Comparison of ENCODE assay signal across 22 cellular contexts in the genomic region with DNA sequence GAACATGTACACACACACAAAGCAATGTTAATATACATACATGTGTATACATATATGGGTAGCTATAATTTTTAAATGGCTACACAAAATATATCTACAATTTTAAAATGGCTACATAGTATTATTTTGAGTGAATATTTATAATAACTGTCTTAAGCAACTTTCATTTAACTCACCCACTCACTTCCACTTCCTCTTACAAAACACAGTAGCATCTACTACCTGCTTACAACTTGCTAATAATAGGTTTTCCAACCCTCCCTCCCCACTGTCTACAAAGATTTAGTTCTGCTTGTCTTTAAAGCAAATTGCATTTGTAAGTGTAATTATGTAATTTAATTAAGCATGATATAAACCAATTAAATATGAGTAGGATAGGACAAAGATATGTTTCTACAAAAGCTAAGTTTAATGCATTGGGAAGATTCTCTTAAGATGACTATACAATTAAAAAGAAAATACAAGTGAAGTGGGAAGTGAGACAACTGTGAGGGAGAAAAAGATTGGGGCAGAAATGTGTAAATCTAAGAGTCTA.
DNase-seq lines count a peak whose midpoint lies in the region; ATAC-seq and TF ChIP-seq lines count a peak whose summit lies in the region.
"Had no signal": no experiment of that assay in that cellular context is flagged by ENCODE, and none has a peak within 500 bp of the region (broad histone marks: within the 10 kb centered on the region; RNA-seq: fewer than 3 reads in every experiment).

No MANE protein-coding gene starts in this region.

- no peak overlapping the region for H3K27ac ChIP-seq in osteoblast (ENCODE audit: low read depth, low read length)
- H3K27ac ChIP-seq: epithelial cell of prostate, thyroid gland had no signal

- H3K79me2 ChIP-seq in osteoblast (ENCODE audit: insufficient read depth, low read length): no peaks in the 10 kb centered on the region

- H3K27me3 ChIP-seq in osteoblast (ENCODE audit: insufficient read depth, low read length): no peaks in the 10 kb centered on the region
- H3K27me3 ChIP-seq: BE2C, brain microvascular endothelial cell, thyroid gland had no signal

- 0 out of 2 replicates have a peak, but pooled peaks cover 1% of the 10 kb centered on the region for H3K27me3 Mint-ChIP-seq in HFFc6 (ENCODE audit: insufficient read depth)
- H3K27me3 Mint-ChIP-seq: activated CD4-positive, alpha-beta T cell treated with anti-CD3 and anti-CD28 coated beads, Interleukin-2, amount 10 ng/mL, durations not matched to agents 24 days and 14 days; progenitor cell of endocrine pancreas; stimulated activated naive CD8-positive, alpha-beta T cell treated with anti-CD3 and anti-CD28 coated beads, Interleukin-15, Interleukin-2, amounts not matched to agents 100 ng/mL and 50 ng/mL, for 24 hours had no signal

- H3K4me1 Mint-ChIP-seq in HFFc6 (ENCODE audit: low read depth): peaks cover 15% of the 10 kb centered on the region; the same call in 1 of the 2 replicates
- H3K4me1 Mint-ChIP-seq: activated CD4-positive, alpha-beta T cell treated with anti-CD3 and anti-CD28 coated beads, Interleukin-2, amount 10 ng/mL, durations not matched to agents 24 days and 14 days had no signal

- no peak overlapping the region for H3K4me2 ChIP-seq in osteoblast (ENCODE audit: insufficient read depth, low read length)

- TF ChIP-seq CTCF in GM13976 (IDR thresholded peaks at IDR 0.05; ENCODE audit: borderline replicate concordance, control extremely low read depth, extremely low read depth, insufficient read depth, missing control alignments) (no peak), osteoblast (IDR thresholded peaks at IDR 0.05; ENCODE audit: extremely low read depth, low read depth, low read length) (no peak), HFFc6 (IDR thresholded peaks at IDR 0.05) (no peak)

- no peak overlapping the region for H3K4me3 Mint-ChIP-seq in HFFc6
- H3K4me3 Mint-ChIP-seq: activated CD4-positive, alpha-beta T cell treated with anti-CD3 and anti-CD28 coated beads, Interleukin-2, amount 10 ng/mL, durations not matched to agents 24 days and 14 days; stimulated activated naive CD8-positive, alpha-beta T cell treated with anti-CD3 and anti-CD28 coated beads, Interleukin-15, Interleukin-2, amounts not matched to agents 100 ng/mL and 50 ng/mL, for 24 hours; T-helper 1 cell treated with Interleukin-12 subunit alpha and Interleukin-12 subunit beta and Interleukin-4 antibody, amounts not matched to agents 30 μg/mL and 1 μg/mL, for 36 hours had no signal

- no peaks in the 10 kb centered on the region for H4K20me1 ChIP-seq in osteoblast (ENCODE audit: insufficient read depth, low read length)

- H3K4me3 ChIP-seq in osteoblast (ENCODE audit: insufficient read depth, low read length): no peak overlapping the region
- H3K4me3 ChIP-seq: thyroid gland had no signal

- no peaks in the 10 kb centered on the region for H3K9me3 ChIP-seq in osteoblast (ENCODE audit: low read depth, low read length)
- H3K9me3 ChIP-seq: BE2C, thyroid gland had no signal

- no peaks in the 10 kb centered on the region for H3K9me3 Mint-ChIP-seq in HFFc6
- H3K9me3 Mint-ChIP-seq: activated CD4-positive, alpha-beta T cell treated with anti-CD3 and anti-CD28 coated beads, Interleukin-2, amount 10 ng/mL, durations not matched to agents 24 days and 14 days; T-helper 1 cell treated with Interleukin-12 subunit alpha and Interleukin-12 subunit beta and Interleukin-4 antibody, amounts not matched to agents 30 μg/mL and 1 μg/mL, for 36 hours had no signal

- no peaks in the 10 kb centered on the region for H3K4me1 ChIP-seq in osteoblast (ENCODE audit: insufficient read depth, low read length)
- H3K4me1 ChIP-seq: thyroid gland had no signal

- no peak overlapping the region for H2AFZ ChIP-seq in osteoblast (ENCODE audit: low read length)

- in situ Hi-C loops in GM13976 (cut with MboI; ENCODE audit: low sequenced_read_pairs, unreplicated experiment): no loop called here

- DNase-seq in GM13976 (ENCODE audit: low spot score): peak; percentile 15
- peak; percentile 49 to 79 for DNase-seq in NOMO-1 (lab: John Stamatoyannopoulos, UW; ENCODE audit: unreplicated experiment in 2 of 2)
- DNase-seq in osteoblast (ENCODE audit: insufficient read length, low spot score, missing footprints): no peak
- no peak for DNase-seq in HFFc6
- no peak for DNase-seq in stimulated activated naive CD4-positive, alpha-beta T cell (lab: John Stamatoyannopoulos, UW)
- DNase-seq: activated CD4-positive, alpha-beta T cell treated with anti-CD3 and anti-CD28 coated beads, Interleukin-2, amount 10 ng/mL, durations not matched to agents 24 days and 14 days; activated naive CD4-positive, alpha-beta T cell; activated T-cell treated with anti-CD3 and anti-CD28 coated beads, Interleukin-2, amount 50 U/mL, for 48 hours; BE2C; brain microvascular endothelial cell; KG1; NCI-H1930; NCI-H345; thyroid gland had no signal

- no peaks in the 10 kb centered on the region for H3K36me3 ChIP-seq in osteoblast (ENCODE audit: insufficient read depth, low read length)
- H3K36me3 ChIP-seq: BE2C, brain microvascular endothelial cell, thyroid gland had no signal

- H3K36me3 Mint-ChIP-seq in HFFc6 (ENCODE audit: low read depth): no peaks in the 10 kb centered on the region

- ATAC-seq in GM19351 (IDR thresholded peaks at IDR 0.05; ENCODE audit: unreplicated experiment) (peak; percentile 92), HG03039 (IDR thresholded peaks at IDR 0.05; ENCODE audit: unreplicated experiment) (peak; percentile 74), GM18873 (IDR thresholded peaks at IDR 0.05; ENCODE audit: low FRiP score, unreplicated experiment) (no peak)
- ATAC-seq: sciatic nerve had no signal

- H3K27ac Mint-ChIP-seq in HFFc6: no peak overlapping the region
- H3K27ac Mint-ChIP-seq: activated CD4-positive, alpha-beta T cell treated with anti-CD3 and anti-CD28 coated beads, Interleukin-2, amount 10 ng/mL, durations not matched to agents 24 days and 14 days; progenitor cell of endocrine pancreas; stimulated activated naive CD8-positive, alpha-beta T cell treated with anti-CD3 and anti-CD28 coated beads, Interleukin-15, Interleukin-2, amounts not matched to agents 100 ng/mL and 50 ng/mL, for 24 hours; T-helper 1 cell treated with Interleukin-12 subunit alpha and Interleukin-12 subunit beta and Interleukin-4 antibody, amounts not matched to agents 30 μg/mL and 1 μg/mL, for 36 hours had no signal

Comparison
In these comparisons a context has a peak if more than half of its experiments do, and no peak if none do; other contexts are left out.
1. DNase-seq: peak in GM13976 (single experiment) and NOMO-1 (2 of 2); none in osteoblast (single experiment), HFFc6 (single experiment) and stimulated activated naive CD4-positive, alpha-beta T cell (0 of 6).